In the genomic region with DNA sequence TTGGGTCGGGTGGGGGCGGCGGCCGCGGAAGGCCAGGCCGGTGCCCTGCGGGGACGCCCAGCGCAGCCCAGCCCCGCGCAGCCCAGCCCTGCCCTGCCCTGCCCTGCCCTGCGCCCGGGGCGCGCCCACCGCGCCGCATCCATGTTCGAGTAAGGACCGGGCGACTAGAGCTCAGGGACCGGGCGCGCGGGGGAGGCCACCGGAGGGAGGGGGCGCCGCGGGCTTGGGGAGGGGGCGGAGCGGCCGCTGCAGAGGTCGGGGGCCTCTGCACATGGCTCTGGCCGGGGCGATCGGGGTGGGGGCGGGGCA, we compare ENCODE assay signal across 9 cellular contexts. TPM values are rescaled to one million over a fixed set of nuclear protein-coding genes. Genes with fewer than 3 reads are reported as not detected.
DNase-seq lines count a peak whose midpoint lies in the region; ATAC-seq, FAIRE-seq and TF ChIP-seq lines count a peak whose summit lies in the region.
"Had no signal": no experiment of that assay in that cellular context is flagged by ENCODE, and none has a peak within 500 bp of the region (broad histone marks: within the 10 kb centered on the region; RNA-seq: fewer than 3 reads in every experiment).

No MANE protein-coding gene starts in this region.

- TF ChIP-seq CTCF in foreskin fibroblast (IDR thresholded peaks at IDR 0.05; ENCODE audit: low read depth, low read length), result no peak
- no peak for TF ChIP-seq CTCF in CD14-positive monocyte (IDR thresholded peaks at IDR 0.05)

- ATAC-seq in HG03175 (IDR thresholded peaks at IDR 0.05; ENCODE audit: unreplicated experiment) (no peak), GM18867 (IDR thresholded peaks at IDR 0.05; ENCODE audit: unreplicated experiment) (no peak)

- H3K27ac ChIP-seq in SJCRH30, result peak overlapping the region; percentile 56; the same call in 1 of the 2 replicates
- H3K27ac ChIP-seq in skin epidermis, result peak overlapping the region; percentile 84 to 100 (median 96)

- no peaks in the 10 kb centered on the region for H3K9me3 ChIP-seq in SJCRH30 (replicated peaks)

- H3K27me3 ChIP-seq in SJCRH30, result no peaks in the 10 kb centered on the region

- peaks cover 0 to 7% (median 1%) of the 10 kb centered on the region in 3 donors for H3K27me3 Mint-ChIP-seq in CD14-positive monocyte (ENCODE audit: low read depth in 3 of 3)

- H3K4me1 Mint-ChIP-seq in CD14-positive monocyte, result peaks cover 70% of the 10 kb centered on the region

- peaks cover 0 to 5% (median 0%) of the 10 kb centered on the region in 7 donors for H3K9me3 Mint-ChIP-seq in CD14-positive monocyte

- intact Hi-C loops in CD14-positive monocyte (cut with micrococcal nuclease), result no loop called here

- peak overlapping the region; percentile 65 for H3K4me3 ChIP-seq in SJCRH30
- H3K4me3 ChIP-seq in foreskin fibroblast (ENCODE audit: low read depth in 1 of 2, low read length in 2 of 2), result peak overlapping the region; percentile 73 to 75
- peak overlapping the region; percentile 62 to 93 (median 83) for H3K4me3 ChIP-seq in skin epidermis

- FAIRE-seq in GM12891 (lab: Jason Lieb, UNC), result no peak

- TF ChIP-seq POLR2A in GM12891 (IDR thresholded peaks at IDR 0.05; ENCODE audit: low read depth, low read length), result no peak

- H3K4me3 Mint-ChIP-seq in CD14-positive monocyte, result no peak overlapping the region

- H3K36me3 ChIP-seq in SJCRH30, result peaks cover 5% of the 10 kb centered on the region; the same call in 1 of the 2 replicates

- H3K4me1 ChIP-seq in SJCRH30, result no peaks in the 10 kb centered on the region

- peaks cover 8 to 20% of the 10 kb centered on the region in 2 donors for H3K36me3 Mint-ChIP-seq in CD14-positive monocyte

- H3K27ac Mint-ChIP-seq in CD14-positive monocyte, result peak overlapping the region in 1 of 7 donors; percentile 92

- DNase-seq in GM12891 (ENCODE audit: insufficient read length, low spot score), result no peak
- no peak for DNase-seq in SJCRH30
- no peak for DNase-seq in foreskin fibroblast
- no peak for DNase-seq in CD14-positive monocyte (ENCODE audit: low spot score)
- no peak for DNase-seq in DMS114 treated with DMSO at 0.1 percent for 48 hours (lab: John Stamatoyannopoulos, UW; ENCODE audit: unreplicated experiment)

TF ChIP-seq in GM12891, 5 proteins besides CTCF, POLR2A, EP300 and RAD21:
- no peak for TF ChIP-seq TAF1 (IDR thresholded peaks at IDR 0.05; ENCODE audit: low read depth, low read length)
- TF ChIP-seq PAX5 (IDR thresholded peaks at IDR 0.05; ENCODE audit: insufficient read depth, low read length, severe bottlenecking), result no peak
- peak; percentile 1; the same call in 1 of the 2 replicates for TF ChIP-seq POLR2AphosphoS5 (IDR thresholded peaks at IDR 0.05; ENCODE audit: low read depth, low read length)
- no peak for TF ChIP-seq SPI1 (IDR thresholded peaks at IDR 0.05; ENCODE audit: low read depth, low read length)
- no peak for TF ChIP-seq POU2F2 (IDR thresholded peaks at IDR 0.05; ENCODE audit: low read depth, low read length)

RNA-seq across cellular contexts. Expression of gene GRAMD1A, which starts 0.2 kb away (rescaled TPM):
- 58.2 TPM for polyA plus RNA-seq in GM12891 (2012; ENCODE audit: low read depth, missing spikeins)
- 45.5 and 49.4 TPM in 2 replicates for total RNA-seq in SJCRH30 (2014; rRNA removed; shearing (Covaris generic))
- polyA plus RNA-seq in CD14-positive monocyte, result 10 to 100 TPM in 1 of 2 donors, 1 to 10 TPM in 1; 9.3 to 15.1 TPM

RNA-seq across cellular contexts. Expression of gene SCN1B, which starts 30.0 kb away (rescaled TPM):
- polyA plus RNA-seq in GM12891 (2012; ENCODE audit: low read depth, missing spikeins), result 0.18 TPM
- 1.2 and 2.3 TPM in 2 replicates for total RNA-seq in SJCRH30 (2014; rRNA removed; shearing (Covaris generic))
- polyA plus RNA-seq in CD14-positive monocyte, result under 1 TPM in 1 of 2 donors, not detected in 1; 0.08 TPM

RNA-seq across cellular contexts. Expression of gene ZNF792, which starts 36.3 kb away (rescaled TPM):
- polyA plus RNA-seq in GM12891 (2012; ENCODE audit: low read depth, missing spikeins), result 1.4 TPM
- 1.6 and 2.1 TPM in 2 replicates for total RNA-seq in SJCRH30 (2014; rRNA removed; shearing (Covaris generic))
- 1 to 10 TPM; 1.7 to 3.3 TPM for polyA plus RNA-seq in CD14-positive monocyte

RNA-seq across cellular contexts. Expression of gene HPN, which starts 41.2 kb away (rescaled TPM):
- 0.06 TPM for polyA plus RNA-seq in GM12891 (2012; ENCODE audit: low read depth, missing spikeins)
- not detected in 2 replicates for total RNA-seq in SJCRH30 (2014; rRNA removed; shearing (Covaris generic))
- polyA plus RNA-seq in CD14-positive monocyte, result not detected
- total RNA-seq: RPMI7951 had no signal
